Comparison of ENCODE assay signal across 1 cellular context in the genomic region with DNA sequence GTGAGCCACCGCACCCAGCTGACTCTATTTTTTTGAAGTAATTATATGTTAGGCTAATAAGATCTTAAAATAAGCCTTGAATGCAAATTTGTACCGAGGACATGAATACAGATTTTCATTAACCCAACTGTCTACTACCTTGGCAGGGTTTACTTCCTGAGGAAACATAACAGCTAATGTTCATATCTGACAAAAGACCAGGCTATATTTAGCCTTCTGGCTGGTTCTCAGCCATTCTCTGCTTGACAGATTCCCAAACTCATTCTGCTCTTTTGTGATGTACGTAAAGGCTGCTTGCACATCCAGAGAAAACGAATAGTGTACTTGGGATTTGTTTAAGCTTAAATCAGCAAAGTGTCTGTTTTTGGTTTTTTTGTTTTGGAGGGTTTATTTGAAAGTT.
TF ChIP-seq lines count a peak whose summit lies in the region.

No MANE protein-coding gene starts in this region.

TF ChIP-seq in H1, 55 proteins besides CTCF, POLR2A, EP300 and RAD21:
- TF ChIP-seq ZNF274 (IDR thresholded peaks at IDR 0.05; ENCODE audit: borderline replicate concordance, extremely low read depth, low read length) = no peak
- TF ChIP-seq SP4 (IDR thresholded peaks at IDR 0.05; ENCODE audit: low read length) = no peak
